20 cellular contexts compared by ENCODE assay signal in the genomic region with DNA sequence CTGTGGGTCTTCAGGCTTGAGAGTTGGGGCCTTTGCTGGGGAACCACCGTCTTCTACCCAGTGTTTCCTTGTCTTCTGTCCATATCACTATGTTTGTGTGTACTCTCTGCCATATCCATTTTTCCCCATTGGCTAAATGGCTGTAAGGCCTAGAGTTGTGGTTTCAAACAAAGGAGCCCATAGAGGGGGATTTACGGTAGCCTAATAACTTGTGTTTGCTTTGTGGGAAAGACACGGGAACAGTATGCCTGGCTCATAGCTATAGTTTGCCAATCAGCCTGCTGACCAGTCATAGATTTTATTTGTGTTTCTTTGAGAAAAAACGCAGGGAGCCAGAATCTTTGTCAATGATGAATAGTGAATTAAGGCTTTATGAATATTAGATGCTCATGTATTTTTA.
DNase-seq lines count a peak whose midpoint lies in the region; FAIRE-seq and TF ChIP-seq lines count a peak whose summit lies in the region.
"Had no signal": no experiment of that assay in that cellular context is flagged by ENCODE, and none has a peak within 500 bp of the region (broad histone marks: within the 10 kb centered on the region; RNA-seq: fewer than 3 reads in every experiment).

No MANE protein-coding gene starts in this region.

- TF ChIP-seq CTCF in H1 (IDR thresholded peaks at IDR 0.05; ENCODE audit: control extremely low read depth in 1 of 3, insufficient read depth in 1 of 3, low read depth in 1 of 3, low read length in 3 of 3) (no peak), PC-9 (conservative IDR thresholded peaks at IDR 0.05) (no peak)

- 93% methylated on average over 4 of the region's 4 CpGs; no CpG with 5 or more reads in 1 of the 2 experiments for WGBS in H1 (ENCODE audit: extremely low coverage in 1 of 2, insufficient coverage in 1 of 2, insufficient read length in 1 of 2, insufficient replicate concordance in 2 of 2, low coverage in 1 of 2, low lambda C conversion rate in 2 of 2, missing lambda C conversion rate in 1 of 2), 2 experiments

- H3K9me3 ChIP-seq in H1 (ENCODE audit: insufficient read depth in 2 of 2, low read depth in 1 of 2, low read length in 1 of 2) = no peaks in the 10 kb centered on the region
- 0 out of 2 replicates have a peak, but pooled peaks cover 3% of the 10 kb centered on the region for H3K9me3 ChIP-seq in PC-9 (ENCODE audit: insufficient read depth, low read depth)
- H3K9me3 ChIP-seq in HAP-1 = no peaks in the 10 kb centered on the region
- H3K9me3 ChIP-seq: A549, Caco-2 had no signal

- H4K91ac ChIP-seq in H1 (replicated peaks; ENCODE audit: insufficient read length, low read length) = no peak overlapping the region

- no peak overlapping the region for H3K23ac ChIP-seq in H1 (ENCODE audit: insufficient read length)

- H3K36me3 ChIP-seq in H1 (ENCODE audit: control insufficient read depth in 2 of 4, insufficient read depth in 4 of 4, low read length in 3 of 4) (no peaks in the 10 kb centered on the region), PC-9 (ENCODE audit: low read depth) (no peaks in the 10 kb centered on the region), HAP-1 (replicated peaks) (no peaks in the 10 kb centered on the region)

- no peak overlapping the region for H2BK12ac ChIP-seq in H1 (ENCODE audit: low read depth, low read length)

- H3F3A ChIP-seq in PC-9 (ENCODE audit: insufficient read depth, low read depth) = no peaks in the 10 kb centered on the region

- H4K20me1 ChIP-seq in H1 (replicated peaks in 1 of 2; ENCODE audit: control insufficient read depth in 1 of 2, insufficient read depth in 2 of 2, low read length in 2 of 2) = no peaks in the 10 kb centered on the region
- no peaks in the 10 kb centered on the region for H4K20me1 ChIP-seq in PC-9 (ENCODE audit: insufficient read depth)

- no peak overlapping the region for H2AK5ac ChIP-seq in H1 (ENCODE audit: low read depth, low read length)

- H3K14ac ChIP-seq in H1 (ENCODE audit: insufficient read length) = no peak overlapping the region

- no peak overlapping the region for H3K56ac ChIP-seq in H1 (replicated peaks; ENCODE audit: insufficient read length, low read depth, low read length)

- H2BK15ac ChIP-seq in H1 (ENCODE audit: low read length) = no peak overlapping the region

- POLR2A ChIA-PET in H1 (lab: Charles Lee; ENCODE audit: partially characterized antibody) = no interaction called here
- POLR2A ChIA-PET in PC-9 (lab: Charles Lee; ENCODE audit: unreplicated experiment) = no interaction called here

- H2AFZ ChIP-seq in H1 (ENCODE audit: low read length) (peak overlapping the region; percentile 28), PC-9 (no peak overlapping the region)
- H2AFZ ChIP-seq: GM23338 had no signal

- H3K27me3 ChIP-seq in H1 (replicated peaks in 1 of 4; ENCODE audit: control insufficient read depth in 3 of 4, extremely low read depth in 1 of 4, insufficient read depth in 3 of 4, low read length in 3 of 4) (no peaks in the 10 kb centered on the region), PC-9 (ENCODE audit: insufficient read depth, low read depth) (no peaks in the 10 kb centered on the region), HAP-1 (ENCODE audit: low read depth) (no peaks in the 10 kb centered on the region)

- H3K27ac ChIP-seq in H1 (ENCODE audit: low read depth, low read length) (no peak overlapping the region), PC-9 (no peak overlapping the region)
- H3K27ac ChIP-seq: 22Rv1, A549, C4-2B had no signal

- no peak overlapping the region for H3K4ac ChIP-seq in H1 (replicated peaks; ENCODE audit: insufficient read length, low read depth, low read length)

- no peak for TF ChIP-seq RAD21 in H1 (IDR thresholded peaks at IDR 0.05 in 1 of 2, conservative IDR thresholded peaks at IDR 0.05 in 1 of 2; ENCODE audit: low read depth in 2 of 2, low read length in 2 of 2)

- no peak for TF ChIP-seq POLR2A in H1 (IDR thresholded peaks at IDR 0.05; ENCODE audit: control extremely low read depth in 1 of 2, low read depth in 2 of 2, low read length in 2 of 2)

- no peak overlapping the region for H3K18ac ChIP-seq in H1 (ENCODE audit: extremely low read depth, low read length)

- FAIRE-seq in H1 (lab: Jason Lieb, UNC) = no peak
- FAIRE-seq: A549, D721Med, GM12892, GM18507, HepG2 had no signal

- TF ChIP-seq EP300 in H1 (IDR thresholded peaks at IDR 0.05; ENCODE audit: borderline replicate concordance in 1 of 2, low read depth in 2 of 2, low read length in 2 of 2) = no peak

- H2BK120ac ChIP-seq in H1 (replicated peaks; ENCODE audit: low read depth, low read length) = no peak overlapping the region

- no peak overlapping the region for H3K9ac ChIP-seq in H1 (replicated peaks in 1 of 4; ENCODE audit: extremely low read depth in 1 of 4, low read depth in 3 of 4, low read length in 3 of 4)

- no peak overlapping the region for H4K5ac ChIP-seq in H1 (ENCODE audit: insufficient read length, low read depth, low read length)

- DNase-seq in NCI-H146 (lab: John Stamatoyannopoulos, UW) (peak; percentile 26), NCI-H146 treated with DMSO at 0.1 percent for 48 hours (lab: John Stamatoyannopoulos, UW; ENCODE audit: unreplicated experiment) (no peak), SK-MEL-5 (ENCODE audit: low read depth, low spot score) (peak; percentile 68), H1 (ENCODE audit: low read depth in 1 of 2, low spot score in 2 of 2) (no peak), PC-9 (no peak), NCI-H1105 (lab: John Stamatoyannopoulos, UW) (no peak), HAP-1 (ENCODE audit: low spot score in 2 of 2) (no peak)
- DNase-seq: AML-193; Caco-2; CD4-positive, alpha-beta T cell; GDM1; H7 had no signal

- no TSS peak for BruUV-seq in PC-9 (replicated peaks; lab: Mats Ljungman, UMichigan)

- no peaks in the 10 kb centered on the region for H3K79me1 ChIP-seq in H1 (ENCODE audit: low read depth, low read length)

- no peaks in the 10 kb centered on the region for H3K23me2 ChIP-seq in H1 (ENCODE audit: low read depth, low read length)

- H4K8ac ChIP-seq in H1 (ENCODE audit: extremely low read depth, insufficient read depth, low read length) = no peak overlapping the region

- H3K79me2 ChIP-seq in H1 (ENCODE audit: control insufficient read depth in 1 of 2, insufficient read depth in 2 of 2, low read length in 2 of 2) (no peaks in the 10 kb centered on the region), PC-9 (ENCODE audit: low read depth) (no peaks in the 10 kb centered on the region)

- H3K4me2 ChIP-seq in H1 (ENCODE audit: insufficient read depth in 1 of 2, low read depth in 2 of 2, low read length in 2 of 2) = no peak overlapping the region
- no peak overlapping the region for H3K4me2 ChIP-seq in PC-9
- H3K4me2 ChIP-seq: A549, GM23338 had no signal

- no peak overlapping the region for H2BK5ac ChIP-seq in H1 (ENCODE audit: low read depth, low read length)

- no peak overlapping the region for H2BK20ac ChIP-seq in H1 (ENCODE audit: low read length)

- intact Hi-C loops in PC-9 (cut with micrococcal nuclease; ENCODE audit: unreplicated experiment) = no loop called here

- H3K4me1 ChIP-seq in H1 (replicated peaks in 1 of 4; ENCODE audit: control insufficient read depth in 3 of 4, insufficient read depth in 4 of 4, low read length in 3 of 4) (no peaks in the 10 kb centered on the region), PC-9 (replicated peaks; ENCODE audit: insufficient read depth) (no peaks in the 10 kb centered on the region), HAP-1 (peaks cover 19% of the 10 kb centered on the region)
- H3K4me1 ChIP-seq: A549, Caco-2 had no signal

- CTCF ChIA-PET in H1 (lab: Charles Lee; ENCODE audit: partially characterized antibody) = no interaction called here
- CTCF ChIA-PET in PC-9 (lab: Charles Lee) = no interaction called here

- H3K9me2 ChIP-seq in PC-9 (ENCODE audit: insufficient read depth) = no peaks in the 10 kb centered on the region

- H3K4me3 ChIP-seq in H1 (ENCODE audit: extremely low read depth in 1 of 4, insufficient read depth in 2 of 4, low read depth in 3 of 4, low read length in 4 of 4) (no peak overlapping the region), PC-9 (no peak overlapping the region), HAP-1 (no peak overlapping the region)
- H3K4me3 ChIP-seq: A549, GM23338 had no signal

- in situ Hi-C loops in SK-MEL-5 (cut with HindIII; ENCODE audit: low pct_unique_long_range_greater_than_20kb, low sequenced_read_pairs) (no loop called here), HAP-1 (cut with MboI; ENCODE audit: low sequenced_read_pairs) (no loop called here)

TF ChIP-seq in H1, 55 proteins besides CTCF, POLR2A, EP300 and RAD21:
- TF ChIP-seq BACH1 (IDR thresholded peaks at IDR 0.05; ENCODE audit: low read length) (no peak), SP1 (IDR thresholded peaks at IDR 0.05; ENCODE audit: low read depth, low read length) (no peak), TAF7 (optimal IDR thresholded peaks at IDR 0.05; ENCODE audit: borderline replicate concordance, low read depth, low read length) (no peak), CHD1 (IDR thresholded peaks at IDR 0.05; ENCODE audit: low read depth, low read length) (no peak), SAP30 (IDR thresholded peaks at IDR 0.05; ENCODE audit: insufficient read depth, insufficient replicate concordance, low read length) (no peak), ATF2 (IDR thresholded peaks at IDR 0.05; ENCODE audit: low read length) (no peak), NRF1 (IDR thresholded peaks at IDR 0.05; ENCODE audit: low read depth, low read length) (no peak), SUZ12 (IDR thresholded peaks at IDR 0.05; ENCODE audit: low read length) (no peak), RXRA (IDR thresholded peaks at IDR 0.05; ENCODE audit: insufficient read depth, low read depth, low read length) (no peak), TCF12 (IDR thresholded peaks at IDR 0.05; ENCODE audit: low read depth, low read length) (no peak), TEAD4 (IDR thresholded peaks at IDR 0.05; ENCODE audit: low read depth, low read length) (no peak), GTF2F1 (IDR thresholded peaks at IDR 0.05; ENCODE audit: borderline replicate concordance, low read depth, low read length) (no peak), EZH2 (IDR thresholded peaks at IDR 0.05; ENCODE audit: low read depth, low read length, severe bottlenecking) (no peak), ZNF274 (IDR thresholded peaks at IDR 0.05; ENCODE audit: borderline replicate concordance, extremely low read depth, low read length) (no peak)

Comparison
In these comparisons a context has a peak if more than half of its experiments do, and no peak if none do; other contexts are left out.
1. DNase-seq: peak in NCI-H146 (single experiment) and SK-MEL-5 (single experiment); none in NCI-H146 treated with DMSO at 0.1 percent for 48 hours (single experiment), H1 (0 of 2), PC-9 (0 of 2), NCI-H1105 (single experiment) and HAP-1 (0 of 2).